7 cellular contexts compared by ENCODE assay signal in the genomic region with DNA sequence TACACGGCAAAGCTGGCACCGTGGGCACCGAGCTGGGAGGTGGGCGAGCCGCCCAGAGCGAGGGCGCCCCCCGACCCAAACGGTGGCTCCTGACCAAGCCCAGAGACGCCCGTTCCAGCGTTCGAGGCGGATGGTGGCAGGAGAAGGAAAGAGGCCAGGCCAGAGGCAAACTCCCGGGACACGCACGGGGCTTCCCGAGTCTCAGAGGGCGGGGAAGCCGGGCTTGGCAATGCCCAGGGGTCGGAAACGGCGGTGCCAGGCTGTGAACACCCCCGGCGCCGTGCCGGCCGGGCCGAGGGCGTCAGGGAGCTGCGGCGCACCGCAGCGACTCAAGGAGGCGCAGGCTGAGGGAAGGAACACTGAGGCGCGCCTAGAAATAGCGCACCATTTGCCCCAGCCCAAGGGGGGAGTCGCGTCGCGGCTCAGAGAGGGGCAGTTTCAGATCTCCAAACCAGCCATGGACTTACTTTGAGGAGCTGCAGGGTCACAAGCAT. TPM values are rescaled to one million over a fixed set of nuclear protein-coding genes. Genes with fewer than 3 reads are reported as not detected.
DNase-seq lines count a peak whose midpoint lies in the region; ATAC-seq, FAIRE-seq and TF ChIP-seq lines count a peak whose summit lies in the region.

No MANE protein-coding gene starts in this region.

- H3K9me3 ChIP-seq in Karpas-422 (ENCODE audit: low read length) (no peaks in the 10 kb centered on the region), subcutaneous abdominal adipose tissue (ENCODE audit: control insufficient read depth in 5 of 5, low read length in 5 of 5) (no peaks in the 10 kb centered on the region)

- FAIRE-seq in GM12891 (lab: Jason Lieb, UNC), result no peak

- no peak for TF ChIP-seq POLR2A in GM12891 (IDR thresholded peaks at IDR 0.05; ENCODE audit: low read depth, low read length)

- in situ Hi-C loops in astrocyte of the cerebellum (cut with HindIII; ENCODE audit: low sequenced_read_pairs), result loop anchor here (25.0 kb wide), 1 partner anchor 213 kb away; no protein-coding TSS in a partner anchor

- DNase-seq in GM12891 (ENCODE audit: insufficient read length, low spot score) (peak; percentile 56), Karpas-422 (no peak), astrocyte of the cerebellum (ENCODE audit: low read depth) (no peak), ecto neural progenitor cell (ENCODE audit: low spot score) (no peak)

- H3K36me3 ChIP-seq in Karpas-422 (ENCODE audit: insufficient read depth, low read length) (no peaks in the 10 kb centered on the region), subcutaneous abdominal adipose tissue (ENCODE audit: control insufficient read depth in 5 of 5, insufficient read depth in 5 of 5, low read length in 5 of 5) (no peaks in the 10 kb centered on the region)

- no peaks in the 10 kb centered on the region for H3K79me2 ChIP-seq in Karpas-422 (ENCODE audit: low read length)

- H3K9me2 ChIP-seq in Karpas-422 (replicated peaks; ENCODE audit: insufficient read depth, low read length), result no peaks in the 10 kb centered on the region

- H3K4me2 ChIP-seq in Karpas-422 (ENCODE audit: low read depth, low read length, poor library complexity, severe bottlenecking), result peak overlapping the region; percentile 97

- H3K27me3 ChIP-seq in Karpas-422 (ENCODE audit: low read length) (no peaks in the 10 kb centered on the region), layer of hippocampus (ENCODE audit: control insufficient read depth, insufficient read depth, low read length) (peaks cover 20% of the 10 kb centered on the region), subcutaneous abdominal adipose tissue (ENCODE audit: control insufficient read depth in 5 of 5, insufficient read depth in 4 of 5, low read length in 5 of 5) (peaks cover 0 to 6% (median 0%) of the 10 kb centered on the region in 5 donors)

- peaks cover 30% of the 10 kb centered on the region for H3K4me1 ChIP-seq in Karpas-422 (ENCODE audit: low read length)
- H3K4me1 ChIP-seq in subcutaneous abdominal adipose tissue (ENCODE audit: control insufficient read depth in 5 of 5, insufficient read depth in 5 of 5, low read length in 5 of 5), result peaks cover 20 to 72% (median 70%) of the 10 kb centered on the region in 5 donors

- TF ChIP-seq CTCF in astrocyte of the cerebellum (IDR thresholded peaks at IDR 0.05; ENCODE audit: low read depth, low read length, missing control alignments), result peak; percentile 39

- peak overlapping the region; percentile 75 for H3K4me3 ChIP-seq in Karpas-422 (ENCODE audit: low read length)
- peak overlapping the region; percentile 78 for H3K4me3 ChIP-seq in astrocyte of the cerebellum (ENCODE audit: low read depth, low read length)
- H3K4me3 ChIP-seq in subcutaneous abdominal adipose tissue (ENCODE audit: low read depth in 1 of 5, low read length in 5 of 5), result peak overlapping the region; percentile 78 to 92 (median 91)

- H3K27ac ChIP-seq in Karpas-422 (ENCODE audit: low read length), result no peak overlapping the region
- H3K27ac ChIP-seq in layer of hippocampus (ENCODE audit: low read depth, low read length), result peak overlapping the region; percentile 49
- peak overlapping the region; percentile 97 for H3K27ac ChIP-seq in subcutaneous abdominal adipose tissue (ENCODE audit: low read depth, low read length)

- H2AFZ ChIP-seq in Karpas-422 (ENCODE audit: low read length), result peak overlapping the region; percentile 93

- H3K9ac ChIP-seq in Karpas-422 (ENCODE audit: low read length), result peak overlapping the region; percentile 76
- peak overlapping the region; percentile 77 to 98 (median 93) for H3K9ac ChIP-seq in subcutaneous abdominal adipose tissue (ENCODE audit: low read length in 5 of 5)

- peak; percentile 39 for ATAC-seq in GM21619 (IDR thresholded peaks at IDR 0.05; ENCODE audit: unreplicated experiment)

- 0 out of 2 replicates have a peak, but pooled peaks cover 5% of the 10 kb centered on the region for H4K20me1 ChIP-seq in Karpas-422 (ENCODE audit: insufficient read depth, low read depth, low read length)

TF ChIP-seq in GM12891, 5 proteins besides CTCF, POLR2A, EP300 and RAD21:
- TF ChIP-seq PAX5 (IDR thresholded peaks at IDR 0.05; ENCODE audit: insufficient read depth, low read length, severe bottlenecking), result no peak
- peak; percentile 13; the same call in 1 of the 2 replicates for TF ChIP-seq SPI1 (IDR thresholded peaks at IDR 0.05; ENCODE audit: low read depth, low read length)

RNA-seq across cellular contexts. Expression of gene SPRY4, which starts 0.4 kb away (rescaled TPM):
- 1.5 TPM for polyA plus RNA-seq in GM12891 (2012; ENCODE audit: low read depth, missing spikeins)
- total RNA-seq in Karpas-422 (2014; rRNA removed; shearing (Covaris generic); ENCODE audit: low replicate concordance), result 0.26 and 0.90 TPM in 2 replicates
